In the genomic region with DNA sequence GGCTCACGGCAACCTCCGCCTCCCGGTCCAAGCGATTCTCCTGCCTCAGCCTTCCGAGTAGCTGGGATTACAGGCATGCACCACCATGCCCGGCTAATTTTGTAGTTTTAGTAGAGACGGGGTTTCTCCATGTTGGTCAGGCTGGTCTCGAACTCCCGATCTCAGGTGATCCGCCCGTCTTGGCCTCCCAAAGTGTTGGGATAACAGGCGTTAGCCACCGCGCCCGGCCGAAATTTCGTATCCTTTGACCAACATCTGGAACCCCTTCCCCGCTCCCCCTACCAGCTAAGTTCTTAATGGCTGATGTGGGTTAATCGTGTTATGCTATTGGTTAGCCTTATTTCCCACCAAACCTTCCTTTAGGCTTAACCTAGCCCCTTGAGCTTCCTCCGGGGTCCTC, we compare ENCODE assay signal across 7 cellular contexts.
DNase-seq lines count a peak whose midpoint lies in the region; ATAC-seq, FAIRE-seq and TF ChIP-seq lines count a peak whose summit lies in the region.
"Not testable (repeated sequence)": the region's sequence is repeated elsewhere in the genome, so short reads cannot be mapped to it uniquely, and the experiment has no call there.

No MANE protein-coding gene starts in this region.

- intact Hi-C loops in activated CD4-positive, alpha-beta T cell treated with anti-CD3 and anti-CD28 coated beads for 36 hours (cut with DNase I, micrococcal nuclease); spleen (cut with DNase I; ENCODE audit: low total_unique reads): not testable (repeated sequence)

- peak overlapping the region; percentile 22 for H3K27ac ChIP-seq in astrocyte (ENCODE audit: low read depth, low read length)
- H3K27ac ChIP-seq in iPS-20b (ENCODE audit: low read length): not testable (repeated sequence)
- H3K27ac ChIP-seq in spleen: peak overlapping the region in 6 of 8 donors; percentile 77 to 90 (median 86)

- not testable (repeated sequence) for FAIRE-seq in astrocyte (lab: Jason Lieb, UNC)

- not testable (repeated sequence) for TF ChIP-seq POLR2A in spleen (IDR thresholded peaks at IDR 0.05)

- ATAC-seq in activated CD4-positive, alpha-beta T cell treated with anti-CD3 and anti-CD28 coated beads for 36 hours; natural killer cell treated with Interleukin-12 subunit alpha and Interleukin-12 subunit beta and Interleukin-15 and Interleukin-18, amount 100 ng/mL, for 72 hours: not testable (repeated sequence)

- POLR2A ChIA-PET in activated CD4-positive, alpha-beta T cell treated with anti-CD3 and anti-CD28 coated beads for 36 hours (lab: Charles Lee): not testable (repeated sequence)

- H3K9me3 Mint-ChIP-seq in activated CD4-positive, alpha-beta T cell treated with anti-CD3 and anti-CD28 coated beads for 36 hours (ENCODE audit: low read depth); astrocyte (ENCODE audit: unreplicated experiment); natural killer cell treated with Interleukin-12 subunit alpha and Interleukin-12 subunit beta and Interleukin-15 and Interleukin-18, amount 100 ng/mL, for 72 hours: not testable (repeated sequence)

- CTCF ChIA-PET in activated CD4-positive, alpha-beta T cell treated with anti-CD3 and anti-CD28 coated beads for 36 hours (lab: Charles Lee): interaction anchor here (0.5 to 9.3 kb wide), 19 partner anchors 11 to 208 kb away, joined by 3 to 137 read pairs (median 4); no protein-coding TSS in a partner anchor

- H3K4me1 Mint-ChIP-seq in activated CD4-positive, alpha-beta T cell treated with anti-CD3 and anti-CD28 coated beads for 36 hours: peaks cover 81% of the 10 kb centered on the region
- H3K4me1 Mint-ChIP-seq in astrocyte (ENCODE audit: low read depth, unreplicated experiment): peaks cover 22% of the 10 kb centered on the region
- H3K4me1 Mint-ChIP-seq in natural killer cell treated with Interleukin-12 subunit alpha and Interleukin-12 subunit beta and Interleukin-15 and Interleukin-18, amount 100 ng/mL, for 72 hours (ENCODE audit: low read depth in 2 of 2): peaks cover 77 to 83% of the 10 kb centered on the region in 2 donors

- H3K4me3 Mint-ChIP-seq in activated CD4-positive, alpha-beta T cell treated with anti-CD3 and anti-CD28 coated beads for 36 hours: peak overlapping the region; percentile 69
- not testable (repeated sequence) for H3K4me3 Mint-ChIP-seq in astrocyte (ENCODE audit: unreplicated experiment)
- peak overlapping the region; percentile 79 for H3K4me3 Mint-ChIP-seq in natural killer cell treated with Interleukin-12 subunit alpha and Interleukin-12 subunit beta and Interleukin-15 and Interleukin-18, amount 100 ng/mL, for 72 hours

- H3K27me3 Mint-ChIP-seq in activated CD4-positive, alpha-beta T cell treated with anti-CD3 and anti-CD28 coated beads for 36 hours; natural killer cell treated with Interleukin-12 subunit alpha and Interleukin-12 subunit beta and Interleukin-15 and Interleukin-18, amount 100 ng/mL, for 72 hours: not testable (repeated sequence)
- H3K27me3 Mint-ChIP-seq in astrocyte (ENCODE audit: low read depth, unreplicated experiment): peaks cover 12% of the 10 kb centered on the region

- peak overlapping the region; percentile 85 for H3K4me2 ChIP-seq in astrocyte (ENCODE audit: low read length)

- not testable (repeated sequence) for TF ChIP-seq CTCF in astrocyte (IDR thresholded peaks at IDR 0.05; ENCODE audit: insufficient read depth, low read depth, low read length); epithelial cell of proximal tubule (conservative IDR thresholded peaks at IDR 0.05; ENCODE audit: low read depth, low read length); spleen (IDR thresholded peaks at IDR 0.05 in 8 of 11, conservative IDR thresholded peaks at IDR 0.05 in 3 of 11)

- DNase-seq in H7; activated CD4-positive, alpha-beta T cell treated with anti-CD3 and anti-CD28 coated beads for 36 hours; astrocyte (ENCODE audit: low read depth); epithelial cell of proximal tubule (ENCODE audit: low read depth); spleen: not testable (repeated sequence)
- DNase-seq in natural killer cell treated with Interleukin-12 subunit alpha and Interleukin-12 subunit beta and Interleukin-15 and Interleukin-18, amount 100 ng/mL, for 72 hours (ENCODE audit: low spot score): peak; percentile 51

- H4K20me1 ChIP-seq in astrocyte (ENCODE audit: insufficient read depth, low read length): not testable (repeated sequence)

- WGBS in spleen, 5 donors: 93 to 98% (median 97%) methylated on average over 19 to 20 of the region's 20 CpGs

- H3K9ac ChIP-seq in astrocyte (ENCODE audit: low read length): peak overlapping the region; percentile 68
- not testable (repeated sequence) for H3K9ac ChIP-seq in iPS-20b (ENCODE audit: low read depth, low read length)

- peak overlapping the region; percentile 41; the same call in 1 of the 2 replicates for H3K4me3 ChIP-seq in H7 (ENCODE audit: insufficient read depth, low read depth, low read length)
- not testable (repeated sequence) for H3K4me3 ChIP-seq in astrocyte (ENCODE audit: insufficient read depth, low read depth, low read length)
- H3K4me3 ChIP-seq in epithelial cell of proximal tubule (ENCODE audit: low read depth, low read length): peak overlapping the region; percentile 62
- peak overlapping the region; percentile 62; the same call in 1 of the 2 replicates for H3K4me3 ChIP-seq in iPS-20b (ENCODE audit: low read length)
- peak overlapping the region in 7 of 8 donors; percentile 45 to 75 (median 53) for H3K4me3 ChIP-seq in spleen

- H3K27ac Mint-ChIP-seq in activated CD4-positive, alpha-beta T cell treated with anti-CD3 and anti-CD28 coated beads for 36 hours: peak overlapping the region; percentile 88
- not testable (repeated sequence) for H3K27ac Mint-ChIP-seq in astrocyte (ENCODE audit: unreplicated experiment)
- H3K27ac Mint-ChIP-seq in natural killer cell treated with Interleukin-12 subunit alpha and Interleukin-12 subunit beta and Interleukin-15 and Interleukin-18, amount 100 ng/mL, for 72 hours: peak overlapping the region; percentile 72 to 97

- peak overlapping the region; percentile 85 for H2AFZ ChIP-seq in astrocyte (ENCODE audit: low read depth, low read length)

- not testable (repeated sequence) for H3K36me3 ChIP-seq in H7 (replicated peaks; ENCODE audit: control insufficient read depth, insufficient read depth, low read length); astrocyte (ENCODE audit: insufficient read depth, low read length); iPS-20b (ENCODE audit: insufficient read depth, low read depth, low read length); spleen

- H3K4me1 ChIP-seq in astrocyte (ENCODE audit: insufficient read depth, low read length) (peaks cover 38% of the 10 kb centered on the region), spleen (peaks cover 0 to 85% (median 60%) of the 10 kb centered on the region in 6 donors)
- H3K4me1 ChIP-seq in iPS-20b (ENCODE audit: insufficient read depth, low read length): not testable (repeated sequence)

- H3K79me2 ChIP-seq in astrocyte (ENCODE audit: insufficient read depth, low read length): not testable (repeated sequence)

- H3K36me3 Mint-ChIP-seq in activated CD4-positive, alpha-beta T cell treated with anti-CD3 and anti-CD28 coated beads for 36 hours (ENCODE audit: low read depth); astrocyte (ENCODE audit: low read depth, unreplicated experiment); natural killer cell treated with Interleukin-12 subunit alpha and Interleukin-12 subunit beta and Interleukin-15 and Interleukin-18, amount 100 ng/mL, for 72 hours: not testable (repeated sequence)

- not testable (repeated sequence) for H3K27me3 ChIP-seq in H7 (ENCODE audit: control insufficient read depth, insufficient read depth, low read length); astrocyte (ENCODE audit: insufficient read depth, low read length); spleen (replicated peaks in 1 of 7)
- peaks cover 30% of the 10 kb centered on the region for H3K27me3 ChIP-seq in iPS-20b (ENCODE audit: insufficient read depth, low read length)

- H3K9me3 ChIP-seq in astrocyte (ENCODE audit: insufficient read depth, low read depth, low read length); iPS-20b (ENCODE audit: insufficient read depth, low read depth, low read length); spleen: not testable (repeated sequence)
